ENCODE assay signal across 8 cellular contexts in genomic region chr20:43749734-43750294, GRCh38. TPM values are rescaled to one million over a fixed set of nuclear protein-coding genes. Genes with fewer than 3 reads are reported as not detected.
A peak's percentile ranks its signal among the peaks of the same experiment; 100 is the strongest.
DNase-seq lines count a peak whose midpoint lies in the region; ATAC-seq and TF ChIP-seq lines count a peak whose summit lies in the region.

No MANE protein-coding gene starts in this region.

- DNase-seq in AG04449 (ENCODE audit: low read depth, low spot score) (no peak), GM13976 (ENCODE audit: low spot score) (peak; percentile 87), NCI-H69 (lab: John Stamatoyannopoulos, UW) (peak; percentile 43), mesenteric fat pad (ENCODE audit: low spot score) (peak; percentile 94)
- peak; percentile 53 to 58 for DNase-seq in activated CD8-positive, alpha-beta memory T cell treated with anti-CD3 and anti-CD28 coated beads for 4 hours (ENCODE audit: low read depth in 2 of 2)
- peak; percentile 82 to 85 (median 83) for DNase-seq in effector memory CD8-positive, alpha-beta T cell
- peak; percentile 45 to 82 for DNase-seq in stimulated activated CD8-positive, alpha-beta memory T cell treated with anti-CD3 and anti-CD28 coated beads, Interleukin-4, amount 100 ng/mL, for 4 hours (ENCODE audit: low read depth in 2 of 2, low spot score in 1 of 2)

- POLR2A ChIA-PET in AG04449 (lab: Yijun Ruan, JAX): no interaction called here

- no peaks in the 10 kb centered on the region for H3K9me3 Mint-ChIP-seq in effector memory CD8-positive, alpha-beta T cell

- no peak overlapping the region for H3K27ac Mint-ChIP-seq in effector memory CD8-positive, alpha-beta T cell

- H3K27me3 Mint-ChIP-seq in effector memory CD8-positive, alpha-beta T cell: peaks cover 34 to 63% of the 10 kb centered on the region in 2 donors

- TF ChIP-seq CTCF in AG04449 (IDR thresholded peaks at IDR 0.05; ENCODE audit: insufficient read depth, low read length, missing control alignments): peak; percentile 99
- TF ChIP-seq CTCF in GM13976 (IDR thresholded peaks at IDR 0.05; ENCODE audit: borderline replicate concordance, control extremely low read depth, extremely low read depth, insufficient read depth, missing control alignments): peak; percentile 98

- H3K4me3 ChIP-seq in AG04449 (ENCODE audit: low read depth, low read length): no peak overlapping the region

- ATAC-seq in effector memory CD8-positive, alpha-beta T cell (replicated peaks): peak; percentile 69
- no peak for ATAC-seq in HG02884 (IDR thresholded peaks at IDR 0.05; ENCODE audit: unreplicated experiment)

- no peak overlapping the region for H3K4me3 Mint-ChIP-seq in effector memory CD8-positive, alpha-beta T cell

- peaks cover 23 to 27% of the 10 kb centered on the region in 2 donors for H3K4me1 Mint-ChIP-seq in effector memory CD8-positive, alpha-beta T cell (ENCODE audit: low read depth in 2 of 2)

- CTCF ChIA-PET in AG04449 (lab: Yijun Ruan, JAX): interaction anchor here (0.6 to 12.1 kb wide), 60 partner anchors 11 to 438 kb away, joined by 3 to 453 read pairs (median 4); partner anchors contain the start of gene SGK2

- in situ Hi-C loops in GM13976 (cut with MboI; ENCODE audit: low sequenced_read_pairs, unreplicated experiment): loop anchor here (10.0 kb wide), 3 partner anchors 85 to 335 kb away; no protein-coding TSS in a partner anchor

- peaks cover 3% of the 10 kb centered on the region for H3K36me3 Mint-ChIP-seq in effector memory CD8-positive, alpha-beta T cell (ENCODE audit: insufficient read depth)

RNA-seq across cellular contexts. Expression of gene GTSF1L, which starts 23.0 kb away (rescaled TPM):
- not detected for total RNA-seq in mesenteric fat pad
